ENCODE assay signal across 22 cellular contexts in the genomic region with DNA sequence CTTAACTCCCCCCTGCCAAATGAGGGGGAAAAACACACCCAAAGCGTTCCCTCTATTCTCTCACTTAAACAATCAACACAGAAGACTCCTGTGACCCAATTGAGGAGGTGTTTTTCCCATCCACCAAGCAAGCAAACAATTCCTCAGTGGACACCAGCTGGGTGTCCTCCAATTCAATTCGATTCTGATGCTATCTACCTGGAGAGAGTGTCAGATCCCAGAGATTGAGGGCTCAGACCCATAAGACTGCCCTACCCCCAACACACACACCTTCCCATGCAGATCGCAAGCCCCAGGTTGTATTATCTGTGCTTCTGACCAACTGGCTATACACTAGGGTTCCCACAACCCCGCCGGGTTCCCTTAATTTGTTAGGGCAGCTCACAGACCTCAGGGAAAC.
"Had no signal": no experiment of that assay in that cellular context is flagged by ENCODE, and none has a peak within 500 bp of the region (broad histone marks: within the 10 kb centered on the region; RNA-seq: fewer than 3 reads in every experiment).

No MANE protein-coding gene starts in this region.

- DNase-seq: heart right ventricle; islet precursor cell; left ventricle myocardium inferior; naive B cell; natural killer cell; ovary; retina; right cardiac atrium; spleen; stimulated activated CD4-positive, alpha-beta T cell treated with anti-CD3 and anti-CD28 coated beads, Interleukin-1b, Interleukin-23, amount 100 ng/mL, for 48 hours; stimulated activated CD4-positive, alpha-beta T cell treated with anti-CD3 and anti-CD28 coated beads, Interleukin-4, amount 100 ng/mL, for 1 hour; stimulated activated naive CD4-positive, alpha-beta T cell treated with Interleukin-2 at 50 U/mL for 16 hours; stimulated activated naive CD8-positive, alpha-beta T cell treated with anti-CD3 and anti-CD28 coated beads, Interleukin-15, amount 100 ng/mL, for 72 hours; substantia nigra; upper lobe of left lung had no signal

- H3K9me3 ChIP-seq: heart right ventricle, left ventricle myocardium inferior, ovary, prostate gland, spleen, tibial nerve, upper lobe of left lung, vagina had no signal

- H3K27ac ChIP-seq: heart right ventricle, left ventricle myocardium inferior, ovary, prostate gland, skin epidermis, spleen, tibial nerve, upper lobe of left lung, vagina had no signal

- H2AFZ ChIP-seq: hepatocyte had no signal

- H3K27me3 ChIP-seq: hepatocyte, ovary, spleen, tibial nerve, upper lobe of left lung, vagina had no signal

- H3K27ac Mint-ChIP-seq: natural killer cell had no signal

- H3K4me3 Mint-ChIP-seq: naive B cell; natural killer cell; stimulated activated naive CD8-positive, alpha-beta T cell treated with anti-CD3 and anti-CD28 coated beads, Interleukin-15, amount 100 ng/mL, for 72 hours had no signal

- H3K9me3 Mint-ChIP-seq: naive B cell; natural killer cell; stimulated activated naive CD8-positive, alpha-beta T cell treated with anti-CD3 and anti-CD28 coated beads, Interleukin-15, amount 100 ng/mL, for 72 hours had no signal

- H3K36me3 Mint-ChIP-seq: naive B cell, natural killer cell had no signal

- H3K4me3 ChIP-seq: heart right ventricle, hepatocyte, left ventricle myocardium inferior, lung, ovary, prostate gland, skin epidermis, spleen, tibial nerve, upper lobe of left lung, vagina had no signal

- H3K36me3 ChIP-seq: heart right ventricle, left ventricle myocardium inferior, ovary, prostate gland, spleen, tibial nerve, upper lobe of left lung, vagina had no signal

- ATAC-seq: heart right ventricle; natural killer cell; right cardiac atrium; sciatic nerve; stimulated activated naive CD8-positive, alpha-beta T cell treated with anti-CD3 and anti-CD28 coated beads, Interleukin-15, amount 100 ng/mL, for 72 hours had no signal

- H3K4me1 ChIP-seq: left ventricle myocardium inferior, prostate gland, vagina had no signal
